ENCODE assay signal across 16 cellular contexts in the genomic region with DNA sequence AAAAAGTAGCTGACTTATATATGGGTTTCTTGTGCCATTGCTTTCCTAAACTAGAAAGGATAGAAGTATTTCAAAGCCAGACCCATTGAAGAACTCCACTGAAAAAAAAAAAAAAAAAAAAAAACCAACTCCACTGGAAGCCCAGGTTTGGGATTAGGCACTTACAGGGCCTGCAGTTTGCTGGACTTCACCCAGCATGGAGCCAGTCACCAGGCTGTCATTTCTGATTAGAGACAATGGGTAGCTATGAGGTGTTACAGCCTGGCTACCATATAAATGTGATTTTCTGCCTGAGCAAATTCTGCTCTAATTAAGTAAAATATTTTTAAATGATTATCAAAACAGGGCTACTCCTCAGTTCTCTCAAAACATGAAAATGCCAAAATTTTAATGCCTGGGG. TPM values are rescaled to one million over a fixed set of nuclear protein-coding genes. Genes with fewer than 3 reads are reported as not detected.
DNase-seq lines count a peak whose midpoint lies in the region; ATAC-seq and TF ChIP-seq lines count a peak whose summit lies in the region.
"Had no signal": no experiment of that assay in that cellular context is flagged by ENCODE, and none has a peak within 500 bp of the region (broad histone marks: within the 10 kb centered on the region; RNA-seq: fewer than 3 reads in every experiment).

No MANE protein-coding gene starts in this region.

- H3K27ac ChIP-seq in SJCRH30 (peak overlapping the region; percentile 99), epithelial cell of prostate (peak overlapping the region; percentile 28)
- H3K27ac ChIP-seq: A549 had no signal

- H3K4me3 Mint-ChIP-seq in osteocyte (ENCODE audit: unreplicated experiment) (no peak overlapping the region), nephron progenitor cell (no peak overlapping the region)

- H3K27me3 Mint-ChIP-seq in osteocyte (ENCODE audit: unreplicated experiment) (no peaks in the 10 kb centered on the region), nephron progenitor cell (ENCODE audit: low read depth, poor library complexity) (no peaks in the 10 kb centered on the region)

- H3K27ac Mint-ChIP-seq in osteocyte (ENCODE audit: unreplicated experiment) (peak overlapping the region; percentile 78), nephron progenitor cell (no peak overlapping the region)

- TF ChIP-seq CTCF in osteocyte (IDR thresholded peaks at IDR 0.05) (no peak), nephron progenitor cell (IDR thresholded peaks at IDR 0.05) (no peak)

- H3K27me3 ChIP-seq in SJCRH30, result no peaks in the 10 kb centered on the region

- in situ Hi-C loops in G401 (cut with HindIII; ENCODE audit: low sequenced_read_pairs), result no loop called here

- H3K4me1 ChIP-seq in SJCRH30, result peaks cover 21% of the 10 kb centered on the region
- H3K4me1 ChIP-seq: A549 had no signal

- H3K36me3 Mint-ChIP-seq in osteocyte (ENCODE audit: unreplicated experiment) (no peaks in the 10 kb centered on the region), nephron progenitor cell (ENCODE audit: low read depth) (peaks cover 22% of the 10 kb centered on the region)

- peaks cover 7% of the 10 kb centered on the region for H3K9me3 Mint-ChIP-seq in osteocyte (ENCODE audit: unreplicated experiment)
- H3K9me3 Mint-ChIP-seq in nephron progenitor cell, result peaks cover 21% of the 10 kb centered on the region

- H3K4me3 ChIP-seq in SJCRH30, result peak overlapping the region; percentile 42
- H3K4me3 ChIP-seq: A549 had no signal

- no peak for ATAC-seq in GM21737 (IDR thresholded peaks at IDR 0.05; ENCODE audit: unreplicated experiment)
- no peak for ATAC-seq in HG02623 (IDR thresholded peaks at IDR 0.05; ENCODE audit: unreplicated experiment)
- ATAC-seq in HG02759 (IDR thresholded peaks at IDR 0.05; ENCODE audit: unreplicated experiment), result no peak
- ATAC-seq: A549 had no signal

- H3K4me1 Mint-ChIP-seq in osteocyte (ENCODE audit: unreplicated experiment), result peaks cover 28% of the 10 kb centered on the region
- H3K4me1 Mint-ChIP-seq in nephron progenitor cell, result peaks cover 10% of the 10 kb centered on the region

- no peaks in the 10 kb centered on the region for H3K9me3 ChIP-seq in SJCRH30 (replicated peaks)
- H3K9me3 ChIP-seq: A549 had no signal

- H3K36me3 ChIP-seq in SJCRH30, result peaks cover 6% of the 10 kb centered on the region

- DNase-seq in G401 (ENCODE audit: low spot score), result peak; percentile 14
- peak; percentile 28 to 64 for DNase-seq in SJCRH30
- DNase-seq in epithelial cell of prostate (ENCODE audit: low read depth, low spot score), result no peak
- no peak for DNase-seq in osteocyte (ENCODE audit: extremely low spot score, unreplicated experiment)
- no peak for DNase-seq in nephron progenitor cell
- DNase-seq: C1 segment of cervical spinal cord, DMS79 treated with DMSO at 0.1 percent for 48 hours, KBM-7, NCI-H1417 treated with DMSO at 0.1 percent for 48 hours, NCI-H2029 treated with DMSO at 0.1 percent for 48 hours, NCI-H510A treated with DMSO at 0.1 percent for 48 hours, NCI-H82 had no signal

RNA-seq across cellular contexts. Expression of gene HS6ST2, which starts 49.5 kb away (rescaled TPM):
- 76.5 and 103 TPM in 2 replicates for total RNA-seq in G401 (2014; rRNA removed; shearing (Covaris generic))
- 61.0 and 65.6 TPM in 2 replicates for total RNA-seq in SJCRH30 (2014; rRNA removed; shearing (Covaris generic))
- total RNA-seq in osteocyte, result 6.2 and 7.6 TPM in 2 replicates

Comparison
In these comparisons a context has a peak if more than half of its experiments do, and no peak if none do; other contexts are left out.
1. DNase-seq: peak in G401 (single experiment) and SJCRH30 (2 of 2); none in epithelial cell of prostate (single experiment), osteocyte (single experiment) and nephron progenitor cell (single experiment).